Comparison of ENCODE assay signal across 1 cellular context in the genomic region with DNA sequence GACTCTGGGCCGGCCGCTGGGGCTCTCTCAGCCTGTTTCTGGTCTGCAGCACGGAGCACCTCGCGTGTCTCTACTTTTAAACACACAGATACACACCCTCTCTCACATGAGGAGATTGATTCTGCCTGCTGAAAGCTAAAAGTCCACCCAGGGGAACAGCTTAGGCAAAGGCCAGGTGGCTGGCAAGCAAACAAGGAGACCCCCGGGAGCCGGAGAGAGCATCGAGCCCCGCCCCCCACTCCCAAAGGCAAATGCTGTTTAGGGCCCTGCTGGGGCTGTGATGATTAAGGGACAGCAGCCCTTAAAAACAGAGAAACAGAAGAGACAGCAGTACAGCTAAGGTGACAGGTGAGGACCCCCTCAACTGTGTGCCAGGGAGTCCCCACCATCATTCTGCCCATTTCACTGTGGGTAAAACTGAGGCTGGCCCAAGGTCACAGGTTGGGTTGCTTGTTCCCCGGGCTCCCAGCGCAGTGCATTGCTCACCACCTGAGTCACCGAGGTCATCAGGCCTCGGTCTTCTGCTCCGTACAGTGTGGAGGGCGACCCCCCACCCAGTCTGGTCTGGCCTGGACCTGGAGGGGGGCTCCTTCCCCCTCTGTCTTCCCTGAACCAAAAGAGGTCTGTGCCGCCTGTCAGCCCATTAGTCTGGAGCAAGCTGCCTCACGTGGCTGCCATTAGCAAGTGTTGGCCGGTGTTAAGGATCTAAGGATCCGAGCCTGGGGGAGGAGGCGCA.
TF ChIP-seq lines count a peak whose summit lies in the region.

No MANE protein-coding gene starts in this region.

TF ChIP-seq in HEK293, 187 proteins besides CTCF, POLR2A, EP300 and RAD21 (continued from another document):
- TF ChIP-seq PRDM1 (tag by site-specific recombination; IDR thresholded peaks at IDR 0.05) (no peak), ZNF623 (tag by site-specific recombination; IDR thresholded peaks at IDR 0.05) (no peak), ZNF549 (tag by site-specific recombination; IDR thresholded peaks at IDR 0.05) (no peak), ZNF660 (tag by site-specific recombination; IDR thresholded peaks at IDR 0.05) (no peak), ZNF24 (tag by site-specific recombination; IDR thresholded peaks at IDR 0.05) (0 out of 2 replicates have a peak, but pooled peaks have one; percentile 23), ZEB2 (tag by site-specific recombination; IDR thresholded peaks at IDR 0.05) (no peak), ZNF324 (tag by site-specific recombination; IDR thresholded peaks at IDR 0.05) (no peak), MEIS1 (CRISPR knock-in tag; IDR thresholded peaks at IDR 0.05; ENCODE audit: borderline replicate concordance) (no peak), KLF9 (tag by site-specific recombination; IDR thresholded peaks at IDR 0.05; ENCODE audit: low read depth) (0 out of 2 replicates have a peak, but pooled peaks have one; percentile 15)
- TF ChIP-seq, protein P1, sequence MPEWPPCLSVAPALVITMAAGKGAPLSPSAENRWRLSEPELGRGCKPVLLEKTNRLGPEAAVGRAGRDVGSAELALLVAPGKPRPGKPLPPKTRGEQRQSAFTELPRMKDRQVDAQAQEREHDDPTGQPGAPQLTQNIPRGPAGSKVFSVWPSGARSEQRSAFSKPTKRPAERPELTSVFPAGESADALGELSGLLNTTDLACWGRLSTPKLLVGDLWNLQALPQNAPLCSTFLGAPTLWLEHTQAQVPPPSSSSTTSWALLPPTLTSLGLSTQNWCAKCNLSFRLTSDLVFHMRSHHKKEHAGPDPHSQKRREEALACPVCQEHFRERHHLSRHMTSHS (tag by site-specific recombination; IDR thresholded peaks at IDR 0.05) = no peak
- TF ChIP-seq, protein P2, sequence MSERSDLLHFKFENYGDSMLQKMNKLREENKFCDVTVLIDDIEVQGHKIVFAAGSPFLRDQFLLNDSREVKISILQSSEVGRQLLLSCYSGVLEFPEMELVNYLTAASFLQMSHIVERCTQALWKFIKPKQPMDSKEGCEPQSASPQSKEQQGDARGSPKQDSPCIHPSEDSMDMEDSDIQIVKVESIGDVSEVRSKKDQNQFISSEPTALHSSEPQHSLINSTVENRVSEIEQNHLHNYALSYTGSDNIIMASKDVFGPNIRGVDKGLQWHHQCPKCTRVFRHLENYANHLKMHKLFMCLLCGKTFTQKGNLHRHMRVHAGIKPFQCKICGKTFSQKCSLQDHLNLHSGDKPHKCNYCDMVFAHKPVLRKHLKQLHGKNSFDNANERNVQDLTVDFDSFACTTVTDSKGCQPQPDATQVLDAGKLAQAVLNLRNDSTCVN (tag by site-specific recombination; optimal IDR thresholded peaks at IDR 0.05) = no peak
- TF ChIP-seq, protein P3, sequence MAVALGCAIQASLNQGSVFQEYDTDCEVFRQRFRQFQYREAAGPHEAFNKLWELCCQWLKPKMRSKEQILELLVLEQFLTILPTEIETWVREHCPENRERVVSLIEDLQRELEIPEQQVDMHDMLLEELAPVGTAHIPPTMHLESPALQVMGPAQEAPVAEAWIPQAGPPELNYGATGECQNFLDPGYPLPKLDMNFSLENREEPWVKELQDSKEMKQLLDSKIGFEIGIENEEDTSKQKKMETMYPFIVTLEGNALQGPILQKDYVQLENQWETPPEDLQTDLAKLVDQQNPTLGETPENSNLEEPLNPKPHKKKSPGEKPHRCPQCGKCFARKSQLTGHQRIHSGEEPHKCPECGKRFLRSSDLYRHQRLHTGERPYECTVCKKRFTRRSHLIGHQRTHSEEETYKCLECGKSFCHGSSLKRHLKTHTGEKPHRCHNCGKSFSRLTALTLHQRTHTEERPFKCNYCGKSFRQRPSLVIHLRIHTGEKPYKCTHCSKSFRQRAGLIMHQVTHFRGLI (tag by site-specific recombination; IDR thresholded peaks at IDR 0.05) = no peak
